18 cellular contexts compared by ENCODE assay signal in genomic region chr4:40214038-40214437, GRCh38. TPM values are rescaled to one million over a fixed set of nuclear protein-coding genes. Genes with fewer than 3 reads are reported as not detected.
DNase-seq lines count a peak whose midpoint lies in the region; ATAC-seq and TF ChIP-seq lines count a peak whose summit lies in the region.
"Had no signal": no experiment of that assay in that cellular context is flagged by ENCODE, and none has a peak within 500 bp of the region (broad histone marks: within the 10 kb centered on the region; RNA-seq: fewer than 3 reads in every experiment).

No MANE protein-coding gene starts in this region.

- H3K36me3 ChIP-seq in OCI-LY7 (ENCODE audit: insufficient read depth, low read length): peaks cover 92% of the 10 kb centered on the region
- H3K36me3 ChIP-seq in uterus: no peaks in the 10 kb centered on the region
- H3K36me3 ChIP-seq: left ventricle myocardium inferior, upper lobe of right lung had no signal

- no peaks in the 10 kb centered on the region for H3K27me3 ChIP-seq in uterus
- H3K27me3 ChIP-seq: body of pancreas, upper lobe of right lung had no signal

- peak overlapping the region; percentile 75 for H3K4me3 Mint-ChIP-seq in activated CD4-positive, alpha-beta T cell treated with anti-CD3 and anti-CD28 coated beads for 36 hours
- peak overlapping the region; percentile 65 to 100 (median 80) for H3K4me3 Mint-ChIP-seq in naive thymus-derived CD8-positive, alpha-beta T cell

- H3K36me3 Mint-ChIP-seq in activated CD4-positive, alpha-beta T cell treated with anti-CD3 and anti-CD28 coated beads for 36 hours (ENCODE audit: low read depth): peaks cover 92% of the 10 kb centered on the region
- peaks cover 5 to 95% (median 37%) of the 10 kb centered on the region in 3 donors for H3K36me3 Mint-ChIP-seq in naive thymus-derived CD8-positive, alpha-beta T cell

- no peaks in the 10 kb centered on the region for H3K27me3 Mint-ChIP-seq in activated CD4-positive, alpha-beta T cell treated with anti-CD3 and anti-CD28 coated beads for 36 hours
- H3K27me3 Mint-ChIP-seq in naive thymus-derived CD8-positive, alpha-beta T cell: no peaks in the 10 kb centered on the region

- H3K4me3 ChIP-seq in OCI-LY7 (ENCODE audit: low read depth, low read length, poor library complexity, severe bottlenecking): no peak overlapping the region
- H3K4me3 ChIP-seq in uterus: no peak overlapping the region
- H3K4me3 ChIP-seq: body of pancreas, dorsolateral prefrontal cortex, left ventricle myocardium inferior, upper lobe of right lung had no signal

- H3K9me3 ChIP-seq in OCI-LY7 (ENCODE audit: low read length) (no peaks in the 10 kb centered on the region), uterus (no peaks in the 10 kb centered on the region)
- H3K9me3 ChIP-seq: body of pancreas, left ventricle myocardium inferior, upper lobe of right lung had no signal

- DNase-seq in activated CD4-positive, alpha-beta T cell treated with anti-CD3 and anti-CD28 coated beads for 36 hours: peak; percentile 55
- DNase-seq in activated CD4-positive, alpha-beta T cell treated with anti-CD3 and anti-CD28 coated beads for 1 hour: no peak
- DNase-seq in OCI-LY7 (ENCODE audit: low spot score): no peak
- peak; percentile 80 for DNase-seq in activated effector memory CD4-positive, alpha-beta T cell treated with anti-CD3 and anti-CD28 coated beads, Interleukin-2, amount 50 U/mL, for 16 hours
- peak; percentile 50 to 93 (median 86) for DNase-seq in naive thymus-derived CD8-positive, alpha-beta T cell
- no peak for DNase-seq in putamen (ENCODE audit: low spot score)
- no peak for DNase-seq in COR-L47 (lab: John Stamatoyannopoulos, UW)
- no peak for DNase-seq in uterus
- DNase-seq: 8988T; body of pancreas; dorsolateral prefrontal cortex; left ventricle myocardium inferior; NCI-H82; stimulated activated CD4-positive, alpha-beta T cell treated with anti-CD3 and anti-CD28 coated beads, Interleukin-1b, Interleukin-23, amount 100 ng/mL, for 48 hours; stimulated activated CD8-positive, alpha-beta memory T cell treated with anti-CD3 and anti-CD28 coated beads, Interleukin-4, amount 100 ng/mL, for 48 hours; upper lobe of right lung had no signal

- H3K79me2 ChIP-seq in OCI-LY7 (ENCODE audit: insufficient read depth, low read depth, low read length): peaks cover 100% of the 10 kb centered on the region

- no TSS peak for BruUV-seq in OCI-LY7 (replicated peaks; lab: Mats Ljungman, UMichigan)

- H4K20me1 ChIP-seq in OCI-LY7 (ENCODE audit: insufficient read depth, low read length): peaks cover 11% of the 10 kb centered on the region

- no peak for TF ChIP-seq CTCF in OCI-LY7 (conservative IDR thresholded peaks at IDR 0.05; ENCODE audit: low read length)
- no peak for TF ChIP-seq CTCF in uterus (IDR thresholded peaks at IDR 0.05)

- no peaks in the 10 kb centered on the region for H3K9me2 ChIP-seq in OCI-LY7 (ENCODE audit: insufficient read depth, low read length)

- no peaks in the 10 kb centered on the region for H3K9me3 Mint-ChIP-seq in activated CD4-positive, alpha-beta T cell treated with anti-CD3 and anti-CD28 coated beads for 36 hours (ENCODE audit: low read depth)
- H3K9me3 Mint-ChIP-seq in naive thymus-derived CD8-positive, alpha-beta T cell: no peaks in the 10 kb centered on the region

- H3K4me1 Mint-ChIP-seq in activated CD4-positive, alpha-beta T cell treated with anti-CD3 and anti-CD28 coated beads for 36 hours: peaks cover 94% of the 10 kb centered on the region
- H3K4me1 Mint-ChIP-seq in naive thymus-derived CD8-positive, alpha-beta T cell: peaks cover 51 to 100% (median 97%) of the 10 kb centered on the region in 4 donors

- H3K4me1 ChIP-seq in OCI-LY7 (ENCODE audit: insufficient read depth, low read length, poor library complexity, severe bottlenecking) (peaks cover 87% of the 10 kb centered on the region), uterus (no peaks in the 10 kb centered on the region)
- H3K4me1 ChIP-seq: body of pancreas, left ventricle myocardium inferior, upper lobe of right lung had no signal

- POLR2A ChIA-PET in activated CD4-positive, alpha-beta T cell treated with anti-CD3 and anti-CD28 coated beads for 36 hours (lab: Charles Lee): interaction anchor here (1.5 kb wide), 1 partner anchor 14 kb away, joined by 7 read pairs; no protein-coding TSS in a partner anchor
- POLR2A ChIA-PET in OCI-LY7 (lab: Charles Lee): interaction anchor here (1.8 to 12.1 kb wide), 2 partner anchors 22 to 93 kb away, joined by 6 to 212 read pairs; partner anchors contain the start of gene RHOH
- POLR2A ChIA-PET in naive thymus-derived CD8-positive, alpha-beta T cell (lab: Charles Lee): interaction anchor here (0.8 to 13.9 kb wide), 21 partner anchors 9 to 103 kb away, joined by 3 to 376 read pairs (median 5); partner anchors contain the start of gene RHOH

- H3K27ac Mint-ChIP-seq in activated CD4-positive, alpha-beta T cell treated with anti-CD3 and anti-CD28 coated beads for 36 hours: peak overlapping the region; percentile 93
- H3K27ac Mint-ChIP-seq in naive thymus-derived CD8-positive, alpha-beta T cell: peak overlapping the region; percentile 87 to 98 (median 96)

- no peak for TF ChIP-seq POLR2A in uterus (IDR thresholded peaks at IDR 0.05)

- H2AFZ ChIP-seq in OCI-LY7 (ENCODE audit: low read length): no peak overlapping the region

- intact Hi-C loops in activated CD4-positive, alpha-beta T cell treated with anti-CD3 and anti-CD28 coated beads for 36 hours (cut with DNase I, micrococcal nuclease): no loop called here
- intact Hi-C loops in OCI-LY7 (cut with micrococcal nuclease; ENCODE audit: unreplicated experiment) (no loop called here), uterus (cut with DNase I; ENCODE audit: low total_unique reads) (no loop called here)

- CTCF ChIA-PET in activated CD4-positive, alpha-beta T cell treated with anti-CD3 and anti-CD28 coated beads for 36 hours (lab: Charles Lee): interaction anchor here (0.6 to 3.4 kb wide), 7 partner anchors 9 to 629 kb away, joined by 3 to 15 read pairs (median 4); no protein-coding TSS in a partner anchor
- CTCF ChIA-PET in OCI-LY7 (lab: Charles Lee; ENCODE audit: unreplicated experiment): no interaction called here

- H3K27ac ChIP-seq in OCI-LY7 (ENCODE audit: low read depth, low read length, poor library complexity, severe bottlenecking): no peak overlapping the region
- no peak overlapping the region for H3K27ac ChIP-seq in uterus
- H3K27ac ChIP-seq: body of pancreas, dorsolateral prefrontal cortex, left ventricle myocardium inferior, upper lobe of right lung had no signal

- peak; percentile 31 for ATAC-seq in activated CD4-positive, alpha-beta T cell treated with anti-CD3 and anti-CD28 coated beads for 36 hours
- peak; percentile 82 to 91 for ATAC-seq in naive thymus-derived CD8-positive, alpha-beta T cell
- ATAC-seq: body of pancreas, upper lobe of right lung had no signal

- peak overlapping the region; percentile 10; the same call in 1 of the 2 replicates for H3K4me2 ChIP-seq in OCI-LY7 (ENCODE audit: low read length)

RNA-seq across cellular contexts. Expression of gene RHOH, which starts 17.2 kb away (rescaled TPM):
- total RNA-seq in activated CD4-positive, alpha-beta T cell treated with anti-CD3 and anti-CD28 coated beads for 36 hours: 10 to 100 TPM; 74.7 to 83.6 TPM
- 35.5 and 38.2 TPM in 2 replicates for total RNA-seq in OCI-LY7 (2014; rRNA removed; shearing (Covaris generic))
- total RNA-seq in OCI-LY7 (2022) (83.2 and 87.4 TPM in 2 replicates), uterus (10 to 100 TPM in 1 of 4 donors, 1 to 10 TPM in 3; 1.5 to 37.1 (median 3.0) TPM)
- 100 to 1,000 TPM; 233 to 249 TPM for total RNA-seq in naive thymus-derived CD8-positive, alpha-beta T cell
- 100 to 1,000 TPM; 328 to 416 (median 383) TPM for polyA plus RNA-seq in naive thymus-derived CD8-positive, alpha-beta T cell
- total RNA-seq: HT-29, renal cortical epithelial cell had no signal

Comparison
In these comparisons a context has a peak if more than half of its experiments do, and no peak if none do; other contexts are left out.
1. DNase-seq: peak in activated CD4-positive, alpha-beta T cell treated with anti-CD3 and anti-CD28 coated beads for 36 hours (single experiment), activated effector memory CD4-positive, alpha-beta T cell treated with anti-CD3 and anti-CD28 coated beads, Interleukin-2, amount 50 U/mL, for 16 hours (single experiment) and naive thymus-derived CD8-positive, alpha-beta T cell (10 of 10); none in activated CD4-positive, alpha-beta T cell treated with anti-CD3 and anti-CD28 coated beads for 1 hour (single experiment), OCI-LY7 (single experiment), putamen (single experiment), COR-L47 (single experiment) and uterus (0 of 2).